In the genomic region with DNA sequence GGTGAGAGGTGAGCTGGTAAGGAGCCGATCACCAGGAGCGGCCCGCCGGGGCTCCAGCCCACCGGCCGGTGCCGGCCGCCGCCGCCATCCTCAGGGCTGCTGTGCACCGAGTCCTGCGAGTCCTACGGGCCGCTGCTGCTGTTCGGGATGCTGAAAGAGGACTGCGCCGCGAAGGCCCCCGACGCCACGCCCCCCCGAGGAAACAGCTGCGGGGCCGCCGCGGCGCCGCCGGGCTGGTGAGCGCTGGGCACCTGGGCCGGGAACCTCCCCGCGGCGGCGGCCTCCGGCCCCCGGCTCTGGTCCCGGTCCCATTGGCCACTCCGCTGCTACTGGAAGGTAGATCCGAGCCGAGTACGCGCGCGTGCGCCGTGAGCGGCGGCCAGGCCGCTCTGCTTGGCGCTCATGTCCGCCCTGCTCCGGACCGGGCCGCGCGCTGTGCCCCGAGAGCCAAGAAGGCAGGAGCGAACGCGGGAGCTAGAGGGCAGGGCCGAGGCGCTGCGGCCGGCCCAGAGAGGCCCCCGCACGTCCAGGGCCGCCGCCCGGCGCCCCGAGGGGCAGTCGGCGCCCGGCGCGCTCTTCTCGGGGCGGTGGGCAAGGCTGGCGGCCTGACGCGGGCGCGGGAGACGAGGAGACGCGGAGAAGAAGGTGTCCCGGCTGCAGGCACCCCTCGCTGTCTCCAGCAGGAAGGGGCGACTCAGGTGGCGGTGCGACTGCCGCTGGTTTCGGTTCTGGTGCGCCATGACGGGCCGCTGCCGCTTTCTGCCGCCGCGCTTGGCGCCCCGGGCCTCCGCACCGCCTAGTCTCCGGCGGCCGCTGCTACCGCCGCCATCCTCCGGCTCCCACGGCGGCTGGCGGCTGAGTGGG, we compare ENCODE assay signal across 1 cellular context.
TF ChIP-seq lines count a peak whose summit lies in the region.

No MANE protein-coding gene starts in this region.

TF ChIP-seq in HepG2, 621 proteins besides CTCF, POLR2A, EP300 and RAD21 (continued from another document and continues in another):
- TF ChIP-seq, protein P1, sequence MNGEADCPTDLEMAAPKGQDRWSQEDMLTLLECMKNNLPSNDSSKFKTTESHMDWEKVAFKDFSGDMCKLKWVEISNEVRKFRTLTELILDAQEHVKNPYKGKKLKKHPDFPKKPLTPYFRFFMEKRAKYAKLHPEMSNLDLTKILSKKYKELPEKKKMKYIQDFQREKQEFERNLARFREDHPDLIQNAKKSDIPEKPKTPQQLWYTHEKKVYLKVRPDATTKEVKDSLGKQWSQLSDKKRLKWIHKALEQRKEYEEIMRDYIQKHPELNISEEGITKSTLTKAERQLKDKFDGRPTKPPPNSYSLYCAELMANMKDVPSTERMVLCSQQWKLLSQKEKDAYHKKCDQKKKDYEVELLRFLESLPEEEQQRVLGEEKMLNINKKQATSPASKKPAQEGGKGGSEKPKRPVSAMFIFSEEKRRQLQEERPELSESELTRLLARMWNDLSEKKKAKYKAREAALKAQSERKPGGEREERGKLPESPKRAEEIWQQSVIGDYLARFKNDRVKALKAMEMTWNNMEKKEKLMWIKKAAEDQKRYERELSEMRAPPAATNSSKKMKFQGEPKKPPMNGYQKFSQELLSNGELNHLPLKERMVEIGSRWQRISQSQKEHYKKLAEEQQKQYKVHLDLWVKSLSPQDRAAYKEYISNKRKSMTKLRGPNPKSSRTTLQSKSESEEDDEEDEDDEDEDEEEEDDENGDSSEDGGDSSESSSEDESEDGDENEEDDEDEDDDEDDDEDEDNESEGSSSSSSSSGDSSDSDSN (CRISPR knock-in tag; IDR thresholded peaks at IDR 0.05) = peak; percentile 93; the same call in 1 of the 2 replicates
- TF ChIP-seq, protein P2, sequence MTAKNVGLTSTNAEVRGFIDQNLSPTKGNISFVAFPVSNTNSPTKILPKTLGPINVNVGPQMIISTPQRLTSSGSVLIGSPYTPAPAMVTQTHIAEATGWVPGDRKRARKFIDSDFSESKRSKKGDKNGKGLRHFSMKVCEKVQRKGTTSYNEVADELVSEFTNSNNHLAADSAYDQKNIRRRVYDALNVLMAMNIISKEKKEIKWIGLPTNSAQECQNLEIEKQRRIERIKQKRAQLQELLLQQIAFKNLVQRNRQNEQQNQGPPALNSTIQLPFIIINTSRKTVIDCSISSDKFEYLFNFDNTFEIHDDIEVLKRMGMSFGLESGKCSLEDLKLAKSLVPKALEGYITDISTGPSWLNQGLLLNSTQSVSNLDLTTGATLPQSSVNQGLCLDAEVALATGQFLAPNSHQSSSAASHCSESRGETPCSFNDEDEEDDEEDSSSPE (CRISPR knock-in tag; IDR thresholded peaks at IDR 0.05) = 0 out of 2 replicates have a peak, but pooled peaks have one; percentile 16
- TF ChIP-seq TMF1 (CRISPR knock-in tag; IDR thresholded peaks at IDR 0.05; ENCODE audit: low read depth) = 0 out of 2 replicates have a peak, but pooled peaks have one; percentile 52
- TF ChIP-seq KAT8 (CRISPR knock-in tag; IDR thresholded peaks at IDR 0.05) = 0 out of 2 replicates have a peak, but pooled peaks have one; percentile 2
- TF ChIP-seq IKZF4 (CRISPR knock-in tag; IDR thresholded peaks at IDR 0.05; ENCODE audit: borderline replicate concordance, low read depth, not compliant biosample characterization) = peak; percentile 55
- no peak for TF ChIP-seq FOXA1 (IDR thresholded peaks at IDR 0.05)
- TF ChIP-seq FOXA1 (CRISPR knock-in tag; IDR thresholded peaks at IDR 0.05) = no peak
- TF ChIP-seq, protein P3, sequence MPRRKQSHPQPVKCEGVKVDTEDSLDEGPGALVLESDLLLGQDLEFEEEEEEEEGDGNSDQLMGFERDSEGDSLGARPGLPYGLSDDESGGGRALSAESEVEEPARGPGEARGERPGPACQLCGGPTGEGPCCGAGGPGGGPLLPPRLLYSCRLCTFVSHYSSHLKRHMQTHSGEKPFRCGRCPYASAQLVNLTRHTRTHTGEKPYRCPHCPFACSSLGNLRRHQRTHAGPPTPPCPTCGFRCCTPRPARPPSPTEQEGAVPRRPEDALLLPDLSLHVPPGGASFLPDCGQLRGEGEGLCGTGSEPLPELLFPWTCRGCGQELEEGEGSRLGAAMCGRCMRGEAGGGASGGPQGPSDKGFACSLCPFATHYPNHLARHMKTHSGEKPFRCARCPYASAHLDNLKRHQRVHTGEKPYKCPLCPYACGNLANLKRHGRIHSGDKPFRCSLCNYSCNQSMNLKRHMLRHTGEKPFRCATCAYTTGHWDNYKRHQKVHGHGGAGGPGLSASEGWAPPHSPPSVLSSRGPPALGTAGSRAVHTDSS (CRISPR knock-in tag; conservative IDR thresholded peaks at IDR 0.05) = no peak
- peak; percentile 61; the same call in 1 of the 2 replicates for TF ChIP-seq ZNF546 (CRISPR knock-in tag; conservative IDR thresholded peaks at IDR 0.05)
- peak; percentile 25; the same call in 1 of the 2 replicates for TF ChIP-seq POLR2AphosphoS5 (IDR thresholded peaks at IDR 0.05; ENCODE audit: low read depth, low read length)
- TF ChIP-seq IRX3 (CRISPR knock-in tag; IDR thresholded peaks at IDR 0.05; ENCODE audit: borderline replicate concordance, low read depth) = 0 out of 2 replicates have a peak, but pooled peaks have one; percentile 41
- TF ChIP-seq GABPB1 (CRISPR knock-in tag; IDR thresholded peaks at IDR 0.05) = 0 out of 2 replicates have a peak, but pooled peaks have one; percentile 8
- TF ChIP-seq, protein P4, sequence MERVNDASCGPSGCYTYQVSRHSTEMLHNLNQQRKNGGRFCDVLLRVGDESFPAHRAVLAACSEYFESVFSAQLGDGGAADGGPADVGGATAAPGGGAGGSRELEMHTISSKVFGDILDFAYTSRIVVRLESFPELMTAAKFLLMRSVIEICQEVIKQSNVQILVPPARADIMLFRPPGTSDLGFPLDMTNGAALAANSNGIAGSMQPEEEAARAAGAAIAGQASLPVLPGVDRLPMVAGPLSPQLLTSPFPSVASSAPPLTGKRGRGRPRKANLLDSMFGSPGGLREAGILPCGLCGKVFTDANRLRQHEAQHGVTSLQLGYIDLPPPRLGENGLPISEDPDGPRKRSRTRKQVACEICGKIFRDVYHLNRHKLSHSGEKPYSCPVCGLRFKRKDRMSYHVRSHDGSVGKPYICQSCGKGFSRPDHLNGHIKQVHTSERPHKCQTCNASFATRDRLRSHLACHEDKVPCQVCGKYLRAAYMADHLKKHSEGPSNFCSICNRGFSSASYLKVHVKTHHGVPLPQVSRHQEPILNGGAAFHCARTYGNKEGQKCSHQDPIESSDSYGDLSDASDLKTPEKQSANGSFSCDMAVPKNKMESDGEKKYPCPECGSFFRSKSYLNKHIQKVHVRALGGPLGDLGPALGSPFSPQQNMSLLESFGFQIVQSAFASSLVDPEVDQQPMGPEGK (CRISPR knock-in tag; IDR thresholded peaks at IDR 0.05) = peak; percentile 72
- no peak for TF ChIP-seq ZNF441 (CRISPR knock-in tag; IDR thresholded peaks at IDR 0.05; ENCODE audit: borderline replicate concordance)
- peak; percentile 40; the same call in 1 of the 2 replicates for TF ChIP-seq TAF1 (CRISPR knock-in tag; IDR thresholded peaks at IDR 0.05)
- no peak for TF ChIP-seq CBX5 (CRISPR knock-in tag; IDR thresholded peaks at IDR 0.05; ENCODE audit: borderline replicate concordance)
- TF ChIP-seq, protein P5, sequence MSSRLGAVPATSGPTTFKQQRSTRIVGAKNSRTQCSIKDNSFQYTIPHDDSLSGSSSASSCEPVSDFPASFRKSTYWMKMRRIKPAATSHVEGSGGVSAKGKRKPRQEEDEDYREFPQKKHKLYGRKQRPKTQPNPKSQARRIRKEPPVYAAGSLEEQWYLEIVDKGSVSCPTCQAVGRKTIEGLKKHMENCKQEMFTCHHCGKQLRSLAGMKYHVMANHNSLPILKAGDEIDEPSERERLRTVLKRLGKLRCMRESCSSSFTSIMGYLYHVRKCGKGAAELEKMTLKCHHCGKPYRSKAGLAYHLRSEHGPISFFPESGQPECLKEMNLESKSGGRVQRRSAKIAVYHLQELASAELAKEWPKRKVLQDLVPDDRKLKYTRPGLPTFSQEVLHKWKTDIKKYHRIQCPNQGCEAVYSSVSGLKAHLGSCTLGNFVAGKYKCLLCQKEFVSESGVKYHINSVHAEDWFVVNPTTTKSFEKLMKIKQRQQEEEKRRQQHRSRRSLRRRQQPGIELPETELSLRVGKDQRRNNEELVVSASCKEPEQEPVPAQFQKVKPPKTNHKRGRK (CRISPR knock-in tag; IDR thresholded peaks at IDR 0.05) = no peak
- peak; percentile 93 for TF ChIP-seq ZNF777 (CRISPR knock-in tag; IDR thresholded peaks at IDR 0.05)
- peak; percentile 55 for TF ChIP-seq ASH2L (IDR thresholded peaks at IDR 0.05; ENCODE audit: insufficient read length, low read depth, low read length)
- no peak for TF ChIP-seq KAT2B (IDR thresholded peaks at IDR 0.05; ENCODE audit: borderline replicate concordance, low read depth, low read length)
- TF ChIP-seq, protein P6, sequence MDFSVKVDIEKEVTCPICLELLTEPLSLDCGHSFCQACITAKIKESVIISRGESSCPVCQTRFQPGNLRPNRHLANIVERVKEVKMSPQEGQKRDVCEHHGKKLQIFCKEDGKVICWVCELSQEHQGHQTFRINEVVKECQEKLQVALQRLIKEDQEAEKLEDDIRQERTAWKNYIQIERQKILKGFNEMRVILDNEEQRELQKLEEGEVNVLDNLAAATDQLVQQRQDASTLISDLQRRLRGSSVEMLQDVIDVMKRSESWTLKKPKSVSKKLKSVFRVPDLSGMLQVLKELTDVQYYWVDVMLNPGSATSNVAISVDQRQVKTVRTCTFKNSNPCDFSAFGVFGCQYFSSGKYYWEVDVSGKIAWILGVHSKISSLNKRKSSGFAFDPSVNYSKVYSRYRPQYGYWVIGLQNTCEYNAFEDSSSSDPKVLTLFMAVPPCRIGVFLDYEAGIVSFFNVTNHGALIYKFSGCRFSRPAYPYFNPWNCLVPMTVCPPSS (IDR thresholded peaks at IDR 0.05) = no peak
- TF ChIP-seq, protein P7, sequence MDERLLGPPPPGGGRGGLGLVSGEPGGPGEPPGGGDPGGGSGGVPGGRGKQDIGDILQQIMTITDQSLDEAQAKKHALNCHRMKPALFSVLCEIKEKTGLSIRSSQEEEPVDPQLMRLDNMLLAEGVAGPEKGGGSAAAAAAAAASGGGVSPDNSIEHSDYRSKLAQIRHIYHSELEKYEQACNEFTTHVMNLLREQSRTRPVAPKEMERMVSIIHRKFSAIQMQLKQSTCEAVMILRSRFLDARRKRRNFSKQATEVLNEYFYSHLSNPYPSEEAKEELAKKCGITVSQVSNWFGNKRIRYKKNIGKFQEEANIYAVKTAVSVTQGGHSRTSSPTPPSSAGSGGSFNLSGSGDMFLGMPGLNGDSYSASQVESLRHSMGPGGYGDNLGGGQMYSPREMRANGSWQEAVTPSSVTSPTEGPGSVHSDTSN (CRISPR knock-in tag; IDR thresholded peaks at IDR 0.05) = no peak
- TF ChIP-seq KDM5B (CRISPR knock-in tag; IDR thresholded peaks at IDR 0.05; ENCODE audit: borderline replicate concordance) = peak; percentile 22; the same call in 1 of the 2 replicates
- TF ChIP-seq ZNF891 (CRISPR knock-in tag; IDR thresholded peaks at IDR 0.05) = 0 out of 2 replicates have a peak, but pooled peaks have one; percentile 25
- no peak for TF ChIP-seq LCORL (IDR thresholded peaks at IDR 0.05)
- 0 out of 2 replicates have a peak, but pooled peaks have one; percentile 30 for TF ChIP-seq LCORL (CRISPR knock-in tag; IDR thresholded peaks at IDR 0.05)
- TF ChIP-seq, protein P8, sequence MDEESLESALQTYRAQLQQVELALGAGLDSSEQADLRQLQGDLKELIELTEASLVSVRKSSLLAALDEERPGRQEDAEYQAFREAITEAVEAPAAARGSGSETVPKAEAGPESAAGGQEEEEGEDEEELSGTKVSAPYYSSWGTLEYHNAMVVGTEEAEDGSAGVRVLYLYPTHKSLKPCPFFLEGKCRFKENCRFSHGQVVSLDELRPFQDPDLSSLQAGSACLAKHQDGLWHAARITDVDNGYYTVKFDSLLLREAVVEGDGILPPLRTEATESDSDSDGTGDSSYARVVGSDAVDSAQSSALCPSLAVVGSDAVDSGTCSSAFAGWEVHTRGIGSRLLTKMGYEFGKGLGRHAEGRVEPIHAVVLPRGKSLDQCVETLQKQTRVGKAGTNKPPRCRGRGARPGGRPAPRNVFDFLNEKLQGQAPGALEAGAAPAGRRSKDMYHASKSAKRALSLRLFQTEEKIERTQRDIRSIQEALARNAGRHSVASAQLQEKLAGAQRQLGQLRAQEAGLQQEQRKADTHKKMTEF (CRISPR knock-in tag; IDR thresholded peaks at IDR 0.05) = peak; percentile 22; the same call in 1 of the 2 replicates
- TF ChIP-seq, protein P9, sequence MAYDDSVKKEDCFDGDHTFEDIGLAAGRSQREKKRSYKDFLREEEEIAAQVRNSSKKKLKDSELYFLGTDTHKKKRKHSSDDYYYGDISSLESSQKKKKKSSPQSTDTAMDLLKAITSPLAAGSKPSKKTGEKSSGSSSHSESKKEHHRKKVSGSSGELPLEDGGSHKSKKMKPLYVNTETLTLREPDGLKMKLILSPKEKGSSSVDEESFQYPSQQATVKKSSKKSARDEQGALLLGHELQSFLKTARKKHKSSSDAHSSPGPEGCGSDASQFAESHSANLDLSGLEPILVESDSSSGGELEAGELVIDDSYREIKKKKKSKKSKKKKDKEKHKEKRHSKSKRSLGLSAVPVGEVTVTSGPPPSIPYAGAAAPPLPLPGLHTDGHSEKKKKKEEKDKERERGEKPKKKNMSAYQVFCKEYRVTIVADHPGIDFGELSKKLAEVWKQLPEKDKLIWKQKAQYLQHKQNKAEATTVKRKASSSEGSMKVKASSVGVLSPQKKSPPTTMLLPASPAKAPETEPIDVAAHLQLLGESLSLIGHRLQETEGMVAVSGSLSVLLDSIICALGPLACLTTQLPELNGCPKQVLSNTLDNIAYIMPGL (CRISPR knock-in tag; IDR thresholded peaks at IDR 0.05; ENCODE audit: borderline replicate concordance in 1 of 2, low read depth in 1 of 2) = 0 out of 4 replicates have a peak, but pooled peaks of 1 of the 2 experiments have one; percentile 26
- peak; percentile 90 for TF ChIP-seq ZFX (CRISPR knock-in tag; IDR thresholded peaks at IDR 0.05; ENCODE audit: low read depth)
- peak; percentile 59; the same call in 1 of the 2 replicates for TF ChIP-seq YEATS4 (CRISPR knock-in tag; IDR thresholded peaks at IDR 0.05; ENCODE audit: borderline replicate concordance)
- TF ChIP-seq ZNF776 (CRISPR knock-in tag; IDR thresholded peaks at IDR 0.05) = peak; percentile 66; the same call in 1 of the 2 replicates
- peak; percentile 53; the same call in 1 of the 2 replicates for TF ChIP-seq ZNF329 (CRISPR knock-in tag; IDR thresholded peaks at IDR 0.05; ENCODE audit: low read depth)
- peak; percentile 75; the same call in 1 of the 2 replicates for TF ChIP-seq ZNF263 (CRISPR knock-in tag; IDR thresholded peaks at IDR 0.05)
- no peak for TF ChIP-seq HES4 (CRISPR knock-in tag; IDR thresholded peaks at IDR 0.05; ENCODE audit: borderline replicate concordance)
- TF ChIP-seq ZFP36 (IDR thresholded peaks at IDR 0.05; ENCODE audit: borderline replicate concordance, low read depth, low read length, partially characterized antibody) = no peak
- TF ChIP-seq, protein P10, sequence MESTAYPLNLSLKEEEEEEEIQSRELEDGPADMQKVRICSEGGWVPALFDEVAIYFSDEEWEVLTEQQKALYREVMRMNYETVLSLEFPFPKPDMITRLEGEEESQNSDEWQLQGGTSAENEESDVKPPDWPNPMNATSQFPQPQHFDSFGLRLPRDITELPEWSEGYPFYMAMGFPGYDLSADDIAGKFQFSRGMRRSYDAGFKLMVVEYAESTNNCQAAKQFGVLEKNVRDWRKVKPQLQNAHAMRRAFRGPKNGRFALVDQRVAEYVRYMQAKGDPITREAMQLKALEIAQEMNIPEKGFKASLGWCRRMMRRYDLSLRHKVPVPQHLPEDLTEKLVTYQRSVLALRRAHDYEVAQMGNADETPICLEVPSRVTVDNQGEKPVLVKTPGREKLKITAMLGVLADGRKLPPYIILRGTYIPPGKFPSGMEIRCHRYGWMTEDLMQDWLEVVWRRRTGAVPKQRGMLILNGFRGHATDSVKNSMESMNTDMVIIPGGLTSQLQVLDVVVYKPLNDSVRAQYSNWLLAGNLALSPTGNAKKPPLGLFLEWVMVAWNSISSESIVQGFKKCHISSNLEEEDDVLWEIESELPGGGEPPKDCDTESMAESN (CRISPR knock-in tag; conservative IDR thresholded peaks at IDR 0.05) = 0 out of 2 replicates have a peak, but pooled peaks have one; percentile 36
- peak; percentile 51; the same call in 1 of the 2 replicates for TF ChIP-seq KDM2A (CRISPR knock-in tag; IDR thresholded peaks at IDR 0.05; ENCODE audit: borderline replicate concordance, low read depth)
- TF ChIP-seq HNRNPLL (IDR thresholded peaks at IDR 0.05; ENCODE audit: low read depth, low read length, poor library complexity, severe bottlenecking) = peak; percentile 84
